In the genomic region with DNA sequence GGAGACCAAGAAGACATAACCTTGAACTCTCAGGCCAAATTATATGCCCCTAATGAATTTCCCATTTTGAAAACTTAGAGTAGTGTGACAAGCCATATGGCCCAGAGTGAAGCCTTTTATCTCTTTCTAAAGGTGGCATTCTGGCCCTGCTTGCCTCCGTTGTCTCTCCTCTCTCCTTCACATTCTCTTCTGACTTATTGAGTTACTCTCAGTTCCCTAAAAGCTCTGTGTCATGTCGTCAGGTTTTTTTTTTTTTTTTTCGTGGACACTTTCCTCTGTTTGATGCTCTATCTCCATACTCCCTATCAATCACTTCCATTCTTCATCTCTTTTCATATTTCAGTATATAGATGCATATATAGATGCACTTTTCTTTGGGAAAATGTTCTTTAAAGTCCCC, we compare ENCODE assay signal across 25 cellular contexts.
"Had no signal": no experiment of that assay in that cellular context is flagged by ENCODE, and none has a peak within 500 bp of the region (broad histone marks: within the 10 kb centered on the region; RNA-seq: fewer than 3 reads in every experiment).

No MANE protein-coding gene starts in this region.

- DNase-seq: islet precursor cell; left ventricle myocardium inferior; midbrain; mucosa of descending colon; naive thymus-derived CD4-positive, alpha-beta T cell; nucleus accumbens; pancreas; posterior cingulate gyrus; retina; right cardiac atrium; stimulated activated CD4-positive, alpha-beta T cell treated with anti-CD3 and anti-CD28 coated beads, Interleukin-12 subunit alpha, Interleukin-12 subunit beta, amount 100 ng/mL, for 4 hours; stimulated activated CD4-positive, alpha-beta T cell treated with anti-CD3 and anti-CD28 coated beads, Interleukin-15, amount 100 ng/mL, for 24 hours; stimulated activated CD4-positive, alpha-beta T cell treated with anti-CD3 and anti-CD28 coated beads, Interleukin-2, amount 100 ng/mL, for 24 hours; stimulated activated CD4-positive, alpha-beta T cell treated with anti-CD3 and anti-CD28 coated beads, Interleukin-4, amount 100 ng/mL, for 1 hour; stimulated activated naive B cell treated with anti-CD40 and anti-IgM and Interleukin-4, amounts not matched to agents 10 μg/mL and 1 μg/mL and 100 μg/mL, for 72 hours; stimulated activated naive CD8-positive, alpha-beta T cell treated with anti-CD3 and anti-CD28 coated beads, Interleukin-15, Interleukin-2, amounts not matched to agents 100 U/mL and 50 U/mL, for 24 hours; stomach; testis; tibial artery; trophoblast cell; upper lobe of right lung had no signal

- H3K4me1 ChIP-seq: left ventricle myocardium inferior, pancreas, prostate gland, stomach, testis, tibial artery, upper lobe of right lung had no signal

- H3K27me3 ChIP-seq: pancreas, stomach, testis, tibial artery, upper lobe of right lung had no signal

- H3K4me3 ChIP-seq: left ventricle myocardium inferior, lung, mucosa of descending colon, pancreas, prostate gland, skin epidermis, stomach, testis, tibial artery, upper lobe of right lung had no signal

- FAIRE-seq: pancreas, urothelium cell line had no signal

- H3K27ac ChIP-seq: left ventricle myocardium inferior, pancreas, prostate gland, skin epidermis, stomach, testis, tibial artery, upper lobe of right lung had no signal

- H3K36me3 ChIP-seq: left ventricle myocardium inferior, pancreas, prostate gland, stomach, tibial artery, upper lobe of right lung had no signal

- H3K9me3 ChIP-seq: left ventricle myocardium inferior, mucosa of descending colon, pancreas, prostate gland, stomach, testis, tibial artery, upper lobe of right lung had no signal
